14 cellular contexts compared by ENCODE assay signal in genomic region chr6:126307859-126308258, GRCh38. TPM values are rescaled to one million over a fixed set of nuclear protein-coding genes. Genes with fewer than 3 reads are reported as not detected.
DNase-seq lines count a peak whose midpoint lies in the region; ATAC-seq, FAIRE-seq and TF ChIP-seq lines count a peak whose summit lies in the region.
"Had no signal": no experiment of that assay in that cellular context is flagged by ENCODE, and none has a peak within 500 bp of the region (broad histone marks: within the 10 kb centered on the region; RNA-seq: fewer than 3 reads in every experiment).

No MANE protein-coding gene starts in this region.

- no peak overlapping the region for H3K4me3 Mint-ChIP-seq in endothelial cell (ENCODE audit: unreplicated experiment)
- H3K4me3 Mint-ChIP-seq: activated T-cell treated with anti-CD3 and anti-CD28 coated beads, Interleukin-2, amount 50 U/mL, for 4 hours; naive thymus-derived CD8-positive, alpha-beta T cell had no signal

- H3K4me3 ChIP-seq in astrocyte of the spinal cord (ENCODE audit: low read depth, low read length) (no peak overlapping the region), left lung (no peak overlapping the region), heart right ventricle (no peak overlapping the region)
- H3K4me3 ChIP-seq: SK-N-MC had no signal

- no peak overlapping the region for H3K27ac ChIP-seq in left lung
- H3K27ac ChIP-seq in heart right ventricle, result no peak overlapping the region
- H3K27ac ChIP-seq: SK-N-MC had no signal

- H3K9me3 ChIP-seq in left lung (no peaks in the 10 kb centered on the region), heart right ventricle (no peaks in the 10 kb centered on the region)

- no peak for TF ChIP-seq CTCF in astrocyte of the spinal cord (IDR thresholded peaks at IDR 0.05; ENCODE audit: low read depth, low read length)
- no peak for TF ChIP-seq CTCF in left lung (IDR thresholded peaks at IDR 0.05)
- TF ChIP-seq CTCF in heart right ventricle (IDR thresholded peaks at IDR 0.05), result no peak
- no peak for TF ChIP-seq CTCF in endothelial cell (IDR thresholded peaks at IDR 0.05; ENCODE audit: unreplicated experiment)

- no peak overlapping the region for H3K27ac Mint-ChIP-seq in endothelial cell (ENCODE audit: unreplicated experiment)
- H3K27ac Mint-ChIP-seq: naive thymus-derived CD8-positive, alpha-beta T cell had no signal

- FAIRE-seq in HTR-8/SVneo (lab: Jason Lieb, UNC), result peak; percentile 26

- H3K36me3 ChIP-seq in left lung, result no peaks in the 10 kb centered on the region
- no peaks in the 10 kb centered on the region for H3K36me3 ChIP-seq in heart right ventricle

- no peaks in the 10 kb centered on the region for H3K4me1 ChIP-seq in left lung
- no peaks in the 10 kb centered on the region for H3K4me1 ChIP-seq in heart right ventricle

- DNase-seq in AG08396 (ENCODE audit: low spot score), result peak; percentile 7
- no peak for DNase-seq in HTR-8/SVneo (ENCODE audit: insufficient read length, low spot score)
- peak; percentile 56 for DNase-seq in astrocyte of the spinal cord (ENCODE audit: low read depth, low spot score)
- DNase-seq in head of caudate nucleus, result peak; percentile 15 to 87 (median 60)
- no peak for DNase-seq in left lung
- DNase-seq in heart right ventricle, result no peak
- no peak for DNase-seq in endothelial cell (ENCODE audit: low spot score)
- no peak for DNase-seq in germinal center (ENCODE audit: low spot score)
- DNase-seq: activated T-cell treated with anti-CD3 and anti-CD28 coated beads, Interleukin-2, amount 50 U/mL, for 4 hours; aorta; C1 segment of cervical spinal cord; naive thymus-derived CD8-positive, alpha-beta T cell; NCI-H1105 had no signal

- H3K36me3 Mint-ChIP-seq in endothelial cell (ENCODE audit: low read depth, unreplicated experiment), result no peaks in the 10 kb centered on the region
- H3K36me3 Mint-ChIP-seq: naive thymus-derived CD8-positive, alpha-beta T cell had no signal

- H3K4me1 Mint-ChIP-seq in endothelial cell (ENCODE audit: unreplicated experiment), result no peaks in the 10 kb centered on the region
- H3K4me1 Mint-ChIP-seq: naive thymus-derived CD8-positive, alpha-beta T cell had no signal

- no peaks in the 10 kb centered on the region for H3K27me3 ChIP-seq in left lung
- H3K27me3 ChIP-seq in heart right ventricle, result no peaks in the 10 kb centered on the region

- no peaks in the 10 kb centered on the region for H3K9me3 Mint-ChIP-seq in endothelial cell (ENCODE audit: unreplicated experiment)
- H3K9me3 Mint-ChIP-seq: activated T-cell treated with anti-CD3 and anti-CD28 coated beads, Interleukin-2, amount 50 U/mL, for 4 hours; naive thymus-derived CD8-positive, alpha-beta T cell had no signal

- 72 to 81% methylated on average over 2 of the region's 2 CpGs for WGBS in heart right ventricle, 2 donors

- in situ Hi-C loops in astrocyte of the spinal cord (cut with HindIII; ENCODE audit: low sequenced_read_pairs), result no loop called here

- intact Hi-C loops in head of caudate nucleus (cut with DNase I) (no loop called here), left lung (cut with DNase I) (no loop called here), heart right ventricle (cut with DNase I) (no loop called here)

- no peaks in the 10 kb centered on the region for H3K27me3 Mint-ChIP-seq in endothelial cell (ENCODE audit: unreplicated experiment)

- ATAC-seq in left lung (no peak), heart right ventricle (no peak)
- ATAC-seq: activated T-cell treated with anti-CD3 and anti-CD28 coated beads, Interleukin-2, amount 50 U/mL, for 4 hours; naive thymus-derived CD8-positive, alpha-beta T cell had no signal

RNA-seq across cellular contexts. Expression of gene CENPW, which starts 32.1 kb away (rescaled TPM):
- total RNA-seq in left lung (10 to 100 TPM in 1 of 2 donors, 1 to 10 TPM in 1; 8.5 to 10.5 TPM), heart right ventricle (1 to 10 TPM in 3 of 10 donors, under 1 TPM in 3, not detected in 4; 0.50 to 6.1 (median 0.98) TPM), endothelial cell (ENCODE audit: unreplicated experiment) (34.0 TPM)
- 1 to 10 TPM; 1.1 to 1.2 TPM for polyA plus RNA-seq in heart right ventricle

Comparison
In these comparisons a context has a peak if more than half of its experiments do, and no peak if none do; other contexts are left out.
1. DNase-seq: peak in AG08396 (single experiment), astrocyte of the spinal cord (single experiment) and head of caudate nucleus (42 of 42); none in HTR-8/SVneo (single experiment), left lung (0 of 2), heart right ventricle (0 of 2), endothelial cell (single experiment) and germinal center (single experiment).